Comparison of ENCODE assay signal across 1 cellular context in genomic region chr17:28626818-28627217, GRCh38.
TF ChIP-seq lines count a peak whose summit lies in the region.

No MANE protein-coding gene starts in this region.

TF ChIP-seq in GM23338, 12 proteins besides CTCF, POLR2A, EP300 and RAD21 (continued from another document):
- TF ChIP-seq ETS1 (IDR thresholded peaks at IDR 0.05) (no peak), ZNF331 (CRISPR knock-in tag; IDR thresholded peaks at IDR 0.05; ENCODE audit: low read depth) (no peak), REST (IDR thresholded peaks at IDR 0.05; ENCODE audit: unreplicated experiment) (no peak)
